In genomic region chr12:3453266-3453862, GRCh38 we compare ENCODE assay signal across 25 cellular contexts. TPM values are rescaled to one million over a fixed set of nuclear protein-coding genes. Genes with fewer than 3 reads are reported as not detected.
DNase-seq lines count a peak whose midpoint lies in the region; ATAC-seq, FAIRE-seq and TF ChIP-seq lines count a peak whose summit lies in the region.
"Had no signal": no experiment of that assay in that cellular context is flagged by ENCODE, and none has a peak within 500 bp of the region (broad histone marks: within the 10 kb centered on the region; RNA-seq: fewer than 3 reads in every experiment).

No MANE protein-coding gene starts in this region.

- TF ChIP-seq CTCF in MCF 10A (IDR thresholded peaks at IDR 0.05; ENCODE audit: unreplicated experiment) (no peak), breast epithelium (IDR thresholded peaks at IDR 0.05) (no peak), astrocyte (IDR thresholded peaks at IDR 0.05; ENCODE audit: insufficient read depth, low read depth, low read length) (no peak), lower lobe of right lung (IDR thresholded peaks at IDR 0.05) (no peak), esophagus squamous epithelium (IDR thresholded peaks at IDR 0.05) (no peak)

- no peak for FAIRE-seq in astrocyte (lab: Jason Lieb, UNC)
- FAIRE-seq: D721Med, RCC 7860 had no signal

- H3K4me1 ChIP-seq in breast epithelium (no peaks in the 10 kb centered on the region), astrocyte (ENCODE audit: insufficient read depth, low read length) (peaks cover 16% of the 10 kb centered on the region), lower lobe of right lung (no peaks in the 10 kb centered on the region), esophagus squamous epithelium (peaks cover 0 to 38% (median 0%) of the 10 kb centered on the region in 3 donors)

- ATAC-seq in lower lobe of right lung (peak; percentile 9 to 26), GM21786 (IDR thresholded peaks at IDR 0.05; ENCODE audit: unreplicated experiment) (no peak)

- peaks cover 25% of the 10 kb centered on the region for H3K4me1 Mint-ChIP-seq in MCF 10A (ENCODE audit: insufficient read depth, unreplicated experiment)
- peaks cover 14% of the 10 kb centered on the region for H3K4me1 Mint-ChIP-seq in astrocyte (ENCODE audit: low read depth, unreplicated experiment)
- H3K4me1 Mint-ChIP-seq: CD14-positive monocyte had no signal

- BruUV-seq in MCF 10A (replicated peaks; lab: Mats Ljungman, UMichigan) = no TSS peak

- intact Hi-C loops in MCF 10A (cut with micrococcal nuclease) (loop anchor here (10.0 kb wide), 1 partner anchor 321 kb away; no protein-coding TSS in a partner anchor), breast epithelium (cut with DNase I; ENCODE audit: low total_unique reads) (no loop called here), lower lobe of right lung (cut with DNase I) (no loop called here), esophagus squamous epithelium (cut with DNase I) (no loop called here)

- peaks cover 0 to 4% of the 10 kb centered on the region in 2 donors for H3K27me3 ChIP-seq in breast epithelium
- H3K27me3 ChIP-seq in astrocyte (ENCODE audit: insufficient read depth, low read length) = no peaks in the 10 kb centered on the region
- peaks cover 14% of the 10 kb centered on the region for H3K27me3 ChIP-seq in lower lobe of right lung (ENCODE audit: low read depth)
- H3K27me3 ChIP-seq in esophagus squamous epithelium = peaks cover 0 to 53% (median 0%) of the 10 kb centered on the region in 4 donors

- H3K36me3 Mint-ChIP-seq in MCF 10A (ENCODE audit: insufficient read depth, unreplicated experiment) = no peaks in the 10 kb centered on the region
- peaks cover 2% of the 10 kb centered on the region for H3K36me3 Mint-ChIP-seq in astrocyte (ENCODE audit: low read depth, unreplicated experiment)
- H3K36me3 Mint-ChIP-seq: CD14-positive monocyte, IgD-negative memory B cell had no signal

- no peaks in the 10 kb centered on the region for H3K79me2 ChIP-seq in astrocyte (ENCODE audit: insufficient read depth, low read length)

- peak overlapping the region; percentile 76 for H3K4me2 ChIP-seq in astrocyte (ENCODE audit: low read length)

- H3K9ac ChIP-seq in astrocyte (ENCODE audit: low read length) = no peak overlapping the region

- no peaks in the 10 kb centered on the region for H3K9me3 ChIP-seq in breast epithelium
- H3K9me3 ChIP-seq in astrocyte (ENCODE audit: insufficient read depth, low read depth, low read length) = no peaks in the 10 kb centered on the region
- no peaks in the 10 kb centered on the region for H3K9me3 ChIP-seq in lower lobe of right lung
- H3K9me3 ChIP-seq in esophagus squamous epithelium = no peaks in the 10 kb centered on the region

- no peaks in the 10 kb centered on the region for H4K20me1 ChIP-seq in astrocyte (ENCODE audit: insufficient read depth, low read length)

- H2AFZ ChIP-seq in astrocyte (ENCODE audit: low read depth, low read length) = no peak overlapping the region

- no peaks in the 10 kb centered on the region for H3K36me3 ChIP-seq in breast epithelium
- no peaks in the 10 kb centered on the region for H3K36me3 ChIP-seq in astrocyte (ENCODE audit: insufficient read depth, low read length)
- H3K36me3 ChIP-seq in lower lobe of right lung = no peaks in the 10 kb centered on the region
- H3K36me3 ChIP-seq in esophagus squamous epithelium = no peaks in the 10 kb centered on the region

- H3K9me3 Mint-ChIP-seq in MCF 10A (ENCODE audit: unreplicated experiment) = no peaks in the 10 kb centered on the region
- no peaks in the 10 kb centered on the region for H3K9me3 Mint-ChIP-seq in astrocyte (ENCODE audit: unreplicated experiment)
- H3K9me3 Mint-ChIP-seq: CD14-positive monocyte had no signal

- H3K27ac Mint-ChIP-seq in MCF 10A (ENCODE audit: low read depth, unreplicated experiment) (peak overlapping the region; percentile 89), astrocyte (ENCODE audit: unreplicated experiment) (peak overlapping the region; percentile 53)
- H3K27ac Mint-ChIP-seq: IgD-negative memory B cell had no signal

- H3K4me3 Mint-ChIP-seq in MCF 10A (ENCODE audit: unreplicated experiment) = no peak overlapping the region
- no peak overlapping the region for H3K4me3 Mint-ChIP-seq in astrocyte (ENCODE audit: unreplicated experiment)
- H3K4me3 Mint-ChIP-seq: IgD-negative memory B cell had no signal

- POLR2A ChIA-PET in MCF 10A (lab: Yijun Ruan, JAX) = no interaction called here

- CTCF ChIA-PET in MCF 10A (lab: Yijun Ruan, JAX) = interaction anchor here (0.7 to 1.1 kb wide), 3 partner anchors 27 to 157 kb away, joined by 3 read pairs; no protein-coding TSS in a partner anchor

- no peak overlapping the region for H3K27ac ChIP-seq in breast epithelium
- no peak overlapping the region for H3K27ac ChIP-seq in astrocyte (ENCODE audit: low read depth, low read length)
- H3K27ac ChIP-seq in lower lobe of right lung = no peak overlapping the region
- H3K27ac ChIP-seq in esophagus squamous epithelium = no peak overlapping the region

- TF ChIP-seq POLR2A in breast epithelium (IDR thresholded peaks at IDR 0.05) (no peak), esophagus squamous epithelium (IDR thresholded peaks at IDR 0.05) (no peak)

- H3K4me3 ChIP-seq in breast epithelium = no peak overlapping the region
- no peak overlapping the region for H3K4me3 ChIP-seq in astrocyte (ENCODE audit: insufficient read depth, low read depth, low read length)
- H3K4me3 ChIP-seq in lower lobe of right lung = no peak overlapping the region
- H3K4me3 ChIP-seq in esophagus squamous epithelium = no peak overlapping the region
- H3K4me3 ChIP-seq: SK-N-MC had no signal

- H3K27me3 Mint-ChIP-seq in MCF 10A (ENCODE audit: insufficient read depth, unreplicated experiment) (no peaks in the 10 kb centered on the region), astrocyte (ENCODE audit: low read depth, unreplicated experiment) (peaks cover 46% of the 10 kb centered on the region)

- 92 to 96% methylated on average over 10 to 13 of the region's 22 CpGs for WGBS in esophagus squamous epithelium, 2 donors

- DNase-seq in MCF 10A (ENCODE audit: unreplicated experiment) (no peak), breast epithelium (ENCODE audit: low spot score in 2 of 2) (no peak), astrocyte (ENCODE audit: low read depth) (no peak), lower lobe of right lung (no peak), NCI-H2107 (lab: John Stamatoyannopoulos, UW) (no peak), esophagus squamous epithelium (lab: John Stamatoyannopoulos, UW) (no peak)
- DNase-seq: 8988T, AML-193, DMS53, GDM1, MV-4-11, NCI-H1105 treated with DMSO at 0.1 percent for 48 hours, NCI-H2029 treated with DMSO at 0.1 percent for 48 hours, NCI-H2171, NCI-H345, NCI-H524, NCI-H82, SHP77 had no signal

RNA-seq across cellular contexts. Expression of gene PRMT8, which starts 37.6 kb away (rescaled TPM):
- 0.05 and 0.54 TPM in 2 replicates for total RNA-seq in MCF 10A (2022)
- total RNA-seq in breast epithelium = not detected
- total RNA-seq in astrocyte = 0.09 and 0.24 TPM in 2 replicates
- 1.1 TPM for total RNA-seq in lower lobe of right lung
- not detected for total RNA-seq in esophagus squamous epithelium
- total RNA-seq: OCI-LY7 had no signal
